In the genomic region with DNA sequence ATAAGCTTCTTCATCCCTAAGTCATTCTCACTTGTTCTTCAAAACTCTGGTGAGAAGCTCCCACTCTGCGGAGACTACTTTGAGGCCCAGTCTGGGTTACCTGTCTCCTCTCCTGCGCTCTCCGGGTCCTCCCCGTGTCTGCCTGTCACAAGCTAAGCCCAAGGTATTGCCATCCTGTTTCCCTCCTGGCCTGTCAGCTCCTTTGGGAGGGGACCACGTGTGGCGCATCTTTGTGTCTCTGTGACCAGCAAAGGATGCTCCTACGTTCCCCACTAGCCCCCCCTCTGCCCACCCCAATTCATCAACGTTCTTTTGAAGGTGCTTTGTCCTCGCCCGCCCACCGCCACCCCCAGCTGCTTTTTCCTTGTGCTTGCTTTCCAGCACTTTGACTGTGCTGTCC, we compare ENCODE assay signal across 1 cellular context.
TF ChIP-seq lines count a peak whose summit lies in the region.

No MANE protein-coding gene starts in this region.

TF ChIP-seq in WTC11, 78 proteins besides CTCF, POLR2A, EP300 and RAD21:
- TF ChIP-seq TP53 (CRISPR knock-in tag; IDR thresholded peaks at IDR 0.05): no peak
